In genomic region chr5:115686692-115687054, GRCh38 we compare ENCODE assay signal across 18 cellular contexts.
DNase-seq lines count a peak whose midpoint lies in the region; TF ChIP-seq lines count a peak whose summit lies in the region.
"Had no signal": no experiment of that assay in that cellular context is flagged by ENCODE, and none has a peak within 500 bp of the region (broad histone marks: within the 10 kb centered on the region; RNA-seq: fewer than 3 reads in every experiment).

No MANE protein-coding gene starts in this region.

- no peak for TF ChIP-seq CTCF in choroid plexus epithelial cell (conservative IDR thresholded peaks at IDR 0.05; ENCODE audit: low read depth, low read length)

- H3K4me3 ChIP-seq in choroid plexus epithelial cell (ENCODE audit: low read depth, low read length): no peak overlapping the region
- H3K4me3 ChIP-seq: BLaER1, body of pancreas, lung, MG63, stomach had no signal

- peak; percentile 43 for DNase-seq in Daoy (ENCODE audit: low read depth)
- DNase-seq in M059J (ENCODE audit: low read depth): peak; percentile 7
- DNase-seq in choroid plexus epithelial cell (ENCODE audit: low read depth): peak; percentile 4
- DNase-seq in renal cortical epithelial cell (ENCODE audit: low read depth): peak; percentile 7
- no peak for DNase-seq in NCI-H2196 (lab: John Stamatoyannopoulos, UW; ENCODE audit: unreplicated experiment)
- no peak for DNase-seq in GDM1 (lab: John Stamatoyannopoulos, UW)
- DNase-seq in head of caudate nucleus: no peak
- DNase-seq: activated gamma-delta T cell treated with Interleukin-2 at 50 U/mL for 16 hours; DND-41; foreskin melanocyte; naive thymus-derived CD4-positive, alpha-beta T cell; NCI-H2107; Right ventricle myocardium superior; stomach had no signal

- intact Hi-C loops in head of caudate nucleus (cut with DNase I): no loop called here

Comparison
In these comparisons a context has a peak if more than half of its experiments do, and no peak if none do; other contexts are left out.
1. DNase-seq: peak in Daoy (single experiment), M059J (single experiment), choroid plexus epithelial cell (single experiment) and renal cortical epithelial cell (single experiment); none in NCI-H2196 (single experiment), GDM1 (single experiment) and head of caudate nucleus (0 of 42).